25 cellular contexts compared by ENCODE assay signal in the genomic region with DNA sequence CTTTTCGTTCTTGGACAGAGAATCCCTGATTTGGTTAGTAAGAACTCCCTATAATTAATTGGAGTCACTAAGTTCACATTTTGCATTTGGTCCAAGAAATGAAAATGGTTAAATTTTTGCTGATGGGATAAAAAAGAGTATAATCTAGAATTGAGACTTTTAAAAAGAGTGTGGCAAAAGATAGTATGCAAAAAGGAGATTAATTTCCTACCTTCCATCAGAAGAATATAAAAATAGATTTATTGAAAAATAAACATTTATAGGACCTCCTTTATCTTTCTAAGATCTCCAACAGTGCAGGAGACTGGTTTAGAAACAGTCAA.
"Had no signal": no experiment of that assay in that cellular context is flagged by ENCODE, and none has a peak within 500 bp of the region (broad histone marks: within the 10 kb centered on the region; RNA-seq: fewer than 3 reads in every experiment).

No MANE protein-coding gene starts in this region.

- H3K4me3 ChIP-seq: colonic mucosa, esophagus squamous epithelium, gastrocnemius medialis, heart left ventricle, hepatocyte, left lung, lower lobe of right lung had no signal

- H3K27me3 ChIP-seq: colonic mucosa, esophagus squamous epithelium, gastrocnemius medialis, hepatocyte had no signal

- H3K4me1 Mint-ChIP-seq: immature natural killer cell had no signal

- H3K36me3 ChIP-seq: colonic mucosa, esophagus squamous epithelium, gastrocnemius medialis, heart left ventricle, left lung, lower lobe of right lung had no signal

- H3K36me3 Mint-ChIP-seq: immature natural killer cell had no signal

- H3K4me1 ChIP-seq: colonic mucosa, esophagus squamous epithelium, gastrocnemius medialis, heart left ventricle, left lung, lower lobe of right lung had no signal

- ATAC-seq: effector memory CD8-positive, alpha-beta T cell; esophagus mucosa; gastrocnemius medialis; heart left ventricle; left cardiac atrium; left lung; left ventricle myocardium superior; lower lobe of right lung had no signal

- DNase-seq: colonic mucosa; cortex of kidney; effector CD8-positive, alpha-beta T cell; effector memory CD8-positive, alpha-beta T cell; endodermal cell; erythroblast; esophagus squamous epithelium; foreskin fibroblast; gastrocnemius medialis; heart left ventricle; hypothalamus; immature natural killer cell; islet precursor cell; kidney; kidney glomerular epithelial cell; left cardiac atrium; left lung; left ventricle myocardium superior; lower lobe of right lung; mesenchymal stem cell had no signal

- H3K79me2 ChIP-seq: hepatocyte had no signal

- H3K27ac Mint-ChIP-seq: dendritic cell treated with granulocyte-macrophage colony-stimulating factor and Interleukin-4, amounts not matched to agents 40 ng/mL and 50 ng/mL, for 4 days; effector memory CD8-positive, alpha-beta T cell; endodermal cell; immature natural killer cell had no signal

- H3K4me3 Mint-ChIP-seq: dendritic cell treated with granulocyte-macrophage colony-stimulating factor and Interleukin-4, amounts not matched to agents 40 ng/mL and 50 ng/mL, for 4 days; effector memory CD8-positive, alpha-beta T cell; endodermal cell; immature natural killer cell had no signal

- H3K9me3 ChIP-seq: colonic mucosa, esophagus squamous epithelium, gastrocnemius medialis, heart left ventricle, left lung, lower lobe of right lung had no signal

- FAIRE-seq: endometrium, kidney had no signal

- H2AFZ ChIP-seq: hepatocyte had no signal

- H3K4me2 ChIP-seq: hepatocyte had no signal

- H3K9me3 Mint-ChIP-seq: dendritic cell treated with granulocyte-macrophage colony-stimulating factor and Interleukin-4, amounts not matched to agents 40 ng/mL and 50 ng/mL, for 4 days; effector memory CD8-positive, alpha-beta T cell; endodermal cell; immature natural killer cell had no signal

- H3K27ac ChIP-seq: colonic mucosa, epithelial cell of prostate, esophagus squamous epithelium, gastrocnemius medialis, heart left ventricle, hepatocyte, left lung, lower lobe of right lung had no signal
